10 cellular contexts compared by ENCODE assay signal in the genomic region with DNA sequence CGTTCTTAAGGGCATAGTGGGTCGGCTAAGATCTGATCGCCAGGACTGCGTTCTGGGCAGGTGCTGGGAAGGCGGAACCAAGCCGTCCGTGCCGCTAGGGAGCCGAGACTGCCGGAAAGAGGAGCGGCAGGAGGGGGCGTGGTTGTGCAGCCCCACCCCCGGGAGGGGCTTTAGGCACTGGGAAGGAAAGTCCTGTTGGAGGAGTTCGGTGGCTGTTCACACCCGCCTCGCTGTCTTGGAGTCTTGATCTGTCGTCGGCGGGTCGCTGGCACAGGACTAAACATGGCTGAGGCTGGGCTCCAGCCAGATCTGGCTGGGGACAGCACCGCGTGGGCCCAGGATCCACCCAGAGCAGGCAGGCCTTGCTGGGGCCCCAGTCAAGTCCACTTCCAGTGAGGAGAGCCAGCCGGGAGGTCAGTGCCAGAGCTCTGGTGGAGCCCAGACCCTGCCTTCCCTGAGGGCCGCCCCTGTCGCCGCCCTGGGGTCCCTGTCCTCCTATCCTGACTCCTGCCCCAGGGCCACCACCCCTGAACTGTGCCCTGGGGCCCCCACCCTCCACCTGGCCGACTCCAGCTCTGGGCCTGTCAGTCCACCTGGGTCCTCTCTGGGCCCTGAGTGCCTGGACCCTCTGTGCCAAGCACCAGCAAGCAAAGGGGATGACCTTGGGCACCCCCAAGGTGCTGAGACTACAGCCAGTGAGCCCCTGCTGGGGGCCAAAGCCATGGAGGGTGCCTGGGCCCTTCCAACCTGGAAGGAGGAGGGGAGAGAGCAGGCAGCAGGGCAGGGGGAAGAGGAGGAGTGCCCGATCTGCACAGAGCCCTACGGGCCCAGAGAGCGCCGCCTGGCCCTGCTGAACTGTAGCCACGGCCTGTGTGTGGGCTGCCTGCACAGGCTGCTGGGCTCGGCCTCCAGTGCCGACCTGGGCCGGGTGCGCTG. TPM values are rescaled to one million over a fixed set of nuclear protein-coding genes. Genes with fewer than 3 reads are reported as not detected.
A peak's percentile ranks its signal among the peaks of the same experiment; 100 is the strongest.
DNase-seq lines count a peak whose midpoint lies in the region; ATAC-seq and TF ChIP-seq lines count a peak whose summit lies in the region.
"Had no signal": no experiment of that assay in that cellular context is flagged by ENCODE, and none has a peak within 500 bp of the region (broad histone marks: within the 10 kb centered on the region; RNA-seq: fewer than 3 reads in every experiment).

No MANE protein-coding gene starts in this region.

- peaks cover 55% of the 10 kb centered on the region for H3K36me3 Mint-ChIP-seq in dendritic cell treated with granulocyte-macrophage colony-stimulating factor and Interleukin-4, amounts not matched to agents 40 ng/mL and 50 ng/mL, for 4 days (ENCODE audit: low read depth)

- H3K27ac Mint-ChIP-seq in dendritic cell treated with granulocyte-macrophage colony-stimulating factor and Interleukin-4, amounts not matched to agents 40 ng/mL and 50 ng/mL, for 4 days, result peak overlapping the region; percentile 51

- H3K27me3 Mint-ChIP-seq in dendritic cell treated with granulocyte-macrophage colony-stimulating factor and Interleukin-4, amounts not matched to agents 40 ng/mL and 50 ng/mL, for 4 days, result peaks cover 14% of the 10 kb centered on the region

- H3K4me3 ChIP-seq in mucosa of descending colon, result peak overlapping the region; percentile 5

- H3K9me3 Mint-ChIP-seq in dendritic cell treated with granulocyte-macrophage colony-stimulating factor and Interleukin-4, amounts not matched to agents 40 ng/mL and 50 ng/mL, for 4 days, result no peaks in the 10 kb centered on the region

- intact Hi-C loops in dendritic cell treated with granulocyte-macrophage colony-stimulating factor and Interleukin-4, amounts not matched to agents 40 ng/mL and 50 ng/mL, for 4 days (cut with micrococcal nuclease), result no loop called here
- intact Hi-C loops in mucosa of descending colon (cut with DNase I, micrococcal nuclease), result no loop called here

- H3K4me3 Mint-ChIP-seq in dendritic cell treated with granulocyte-macrophage colony-stimulating factor and Interleukin-4, amounts not matched to agents 40 ng/mL and 50 ng/mL, for 4 days, result peak overlapping the region; percentile 28

- H3K36me3 ChIP-seq in mucosa of descending colon (ENCODE audit: low read depth), result no peaks in the 10 kb centered on the region

- H3K4me1 ChIP-seq in mucosa of descending colon (ENCODE audit: low read depth), result peaks cover 19% of the 10 kb centered on the region

- peak; percentile 87 for ATAC-seq in mucosa of descending colon
- no peak for ATAC-seq in GM18907 (IDR thresholded peaks at IDR 0.05; ENCODE audit: unreplicated experiment)
- no peak for ATAC-seq in GM18867 (IDR thresholded peaks at IDR 0.05; ENCODE audit: unreplicated experiment)

- peak; percentile 72 for DNase-seq in AG08395 (ENCODE audit: low spot score)
- peak; percentile 48 for DNase-seq in NCI-H1048 (lab: John Stamatoyannopoulos, UW)
- peak; percentile 92 to 95 (median 93) for DNase-seq in mucosa of descending colon
- DNase-seq in NCI-H446 (lab: John Stamatoyannopoulos, UW), result no peak
- no peak for DNase-seq in D341Med (ENCODE audit: low spot score)
- DNase-seq: DND-41, occipital lobe had no signal

- H3K4me1 Mint-ChIP-seq in dendritic cell treated with granulocyte-macrophage colony-stimulating factor and Interleukin-4, amounts not matched to agents 40 ng/mL and 50 ng/mL, for 4 days (ENCODE audit: low read depth), result peaks cover 32% of the 10 kb centered on the region

- no peaks in the 10 kb centered on the region for H3K9me3 ChIP-seq in mucosa of descending colon

- TF ChIP-seq CTCF in mucosa of descending colon (IDR thresholded peaks at IDR 0.05), result no peak

RNA-seq across cellular contexts. Expression of gene RNF208, which starts 4.5 kb away (rescaled TPM):
- 1 to 10 TPM; 5.3 to 7.1 (median 5.8) TPM for total RNA-seq in mucosa of descending colon

RNA-seq across cellular contexts. Expression of gene CYSRT1, which starts 7.4 kb away (rescaled TPM):
- total RNA-seq in mucosa of descending colon, result not detected
- total RNA-seq: occipital lobe had no signal

RNA-seq across cellular contexts. Expression of gene RNF224, which starts 9.8 kb away (rescaled TPM):
- not detected for total RNA-seq in mucosa of descending colon
- total RNA-seq: occipital lobe had no signal

RNA-seq across cellular contexts. Expression of gene NDOR1, which starts 12.0 kb away (rescaled TPM):
- total RNA-seq in mucosa of descending colon, result 10 to 100 TPM; 15.9 to 19.7 (median 19.0) TPM

RNA-seq across cellular contexts. Expression of gene TMEM203, which starts 12.1 kb away (rescaled TPM):
- 10 to 100 TPM; 30.6 to 40.4 (median 40.0) TPM for total RNA-seq in mucosa of descending colon

Comparison
In these comparisons a context has a peak if more than half of its experiments do, and no peak if none do; other contexts are left out.
1. DNase-seq: peak in AG08395 (single experiment), NCI-H1048 (single experiment) and mucosa of descending colon (3 of 3); none in NCI-H446 (0 of 2) and D341Med (single experiment).